1 cellular context compared by ENCODE assay signal in the genomic region with DNA sequence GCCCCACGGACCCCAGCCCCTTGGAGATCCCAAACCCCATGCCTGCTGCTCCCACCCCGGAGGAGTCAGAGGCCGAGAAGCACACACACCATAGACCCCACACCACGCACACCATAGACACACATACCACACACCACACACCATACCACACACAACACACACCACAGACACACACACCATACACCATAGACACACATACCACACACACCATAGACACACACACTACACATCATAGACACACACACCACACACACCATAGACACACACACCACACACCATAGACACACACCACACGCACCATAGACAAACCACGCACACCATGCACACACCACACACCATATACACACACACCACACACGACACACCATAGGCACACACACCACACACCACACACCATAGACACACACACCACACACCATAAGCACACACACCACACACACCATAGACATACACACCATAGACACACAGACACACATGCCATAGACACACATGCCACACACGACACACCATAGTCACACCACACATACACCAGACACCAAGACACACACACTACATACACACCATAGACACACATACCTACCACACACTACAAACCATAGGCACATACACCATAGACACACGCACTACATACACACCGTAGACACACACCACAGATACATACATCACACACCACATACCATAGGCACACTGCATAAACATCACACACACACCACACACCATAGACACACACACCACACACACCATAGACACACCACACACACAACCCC.
TF ChIP-seq lines count a peak whose summit lies in the region.

No MANE protein-coding gene starts in this region.

TF ChIP-seq in liver, 16 proteins besides CTCF, POLR2A, EP300 and RAD21 (continued from another document):
- TF ChIP-seq JUND (IDR thresholded peaks at IDR 0.05) (no peak), FOXA2 (IDR thresholded peaks at IDR 0.05) (no peak), RXRA (IDR thresholded peaks at IDR 0.05) (no peak), EGR1 (IDR thresholded peaks at IDR 0.05; ENCODE audit: low read depth in 2 of 2) (no peak), HNF4G (IDR thresholded peaks at IDR 0.05) (no peak), NR2F2 (IDR thresholded peaks at IDR 0.05) (no peak), SP1 (IDR thresholded peaks at IDR 0.05) (no peak), TAF1 (conservative IDR thresholded peaks at IDR 0.05) (no peak)
- TF ChIP-seq, protein P1, sequence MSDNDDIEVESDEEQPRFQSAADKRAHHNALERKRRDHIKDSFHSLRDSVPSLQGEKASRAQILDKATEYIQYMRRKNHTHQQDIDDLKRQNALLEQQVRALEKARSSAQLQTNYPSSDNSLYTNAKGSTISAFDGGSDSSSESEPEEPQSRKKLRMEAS (IDR thresholded peaks at IDR 0.05) = no peak
- TF ChIP-seq, protein P2, sequence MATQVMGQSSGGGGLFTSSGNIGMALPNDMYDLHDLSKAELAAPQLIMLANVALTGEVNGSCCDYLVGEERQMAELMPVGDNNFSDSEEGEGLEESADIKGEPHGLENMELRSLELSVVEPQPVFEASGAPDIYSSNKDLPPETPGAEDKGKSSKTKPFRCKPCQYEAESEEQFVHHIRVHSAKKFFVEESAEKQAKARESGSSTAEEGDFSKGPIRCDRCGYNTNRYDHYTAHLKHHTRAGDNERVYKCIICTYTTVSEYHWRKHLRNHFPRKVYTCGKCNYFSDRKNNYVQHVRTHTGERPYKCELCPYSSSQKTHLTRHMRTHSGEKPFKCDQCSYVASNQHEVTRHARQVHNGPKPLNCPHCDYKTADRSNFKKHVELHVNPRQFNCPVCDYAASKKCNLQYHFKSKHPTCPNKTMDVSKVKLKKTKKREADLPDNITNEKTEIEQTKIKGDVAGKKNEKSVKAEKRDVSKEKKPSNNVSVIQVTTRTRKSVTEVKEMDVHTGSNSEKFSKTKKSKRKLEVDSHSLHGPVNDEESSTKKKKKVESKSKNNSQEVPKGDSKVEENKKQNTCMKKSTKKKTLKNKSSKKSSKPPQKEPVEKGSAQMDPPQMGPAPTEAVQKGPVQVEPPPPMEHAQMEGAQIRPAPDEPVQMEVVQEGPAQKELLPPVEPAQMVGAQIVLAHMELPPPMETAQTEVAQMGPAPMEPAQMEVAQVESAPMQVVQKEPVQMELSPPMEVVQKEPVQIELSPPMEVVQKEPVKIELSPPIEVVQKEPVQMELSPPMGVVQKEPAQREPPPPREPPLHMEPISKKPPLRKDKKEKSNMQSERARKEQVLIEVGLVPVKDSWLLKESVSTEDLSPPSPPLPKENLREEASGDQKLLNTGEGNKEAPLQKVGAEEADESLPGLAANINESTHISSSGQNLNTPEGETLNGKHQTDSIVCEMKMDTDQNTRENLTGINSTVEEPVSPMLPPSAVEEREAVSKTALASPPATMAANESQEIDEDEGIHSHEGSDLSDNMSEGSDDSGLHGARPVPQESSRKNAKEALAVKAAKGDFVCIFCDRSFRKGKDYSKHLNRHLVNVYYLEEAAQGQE (IDR thresholded peaks at IDR 0.05) = no peak
